Comparison of ENCODE assay signal across 9 cellular contexts in the genomic region with DNA sequence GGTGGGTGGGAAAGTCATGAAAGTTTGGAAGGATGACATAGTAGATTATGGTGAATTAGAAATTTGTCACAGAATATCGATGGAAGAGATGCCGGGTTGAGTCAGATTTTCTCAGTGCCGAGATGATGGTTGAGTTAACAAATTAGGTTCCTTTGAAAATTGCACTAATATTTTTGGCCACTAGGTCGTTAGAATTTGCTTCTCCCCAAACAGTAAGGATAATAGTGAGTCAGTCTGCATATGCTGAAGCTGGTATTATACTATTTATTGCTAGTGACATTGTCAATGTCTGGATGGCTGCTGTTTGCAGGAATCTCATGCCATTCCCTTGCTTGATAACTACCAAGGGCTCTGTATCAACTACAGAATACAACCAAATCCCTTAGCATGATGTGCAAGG. TPM values are rescaled to one million over a fixed set of nuclear protein-coding genes. Genes with fewer than 3 reads are reported as not detected.
DNase-seq lines count a peak whose midpoint lies in the region; ATAC-seq and TF ChIP-seq lines count a peak whose summit lies in the region.
"Had no signal": no experiment of that assay in that cellular context is flagged by ENCODE, and none has a peak within 500 bp of the region (broad histone marks: within the 10 kb centered on the region; RNA-seq: fewer than 3 reads in every experiment).

No MANE protein-coding gene starts in this region.

- ATAC-seq in HG02588 (IDR thresholded peaks at IDR 0.05; ENCODE audit: unreplicated experiment): no peak

- intact Hi-C loops in uterus (cut with DNase I; ENCODE audit: low total_unique reads): no loop called here

- DNase-seq in NCI-H82 (lab: John Stamatoyannopoulos, UW) (peak; percentile 11), NCI-H82 treated with DMSO at 0.1 percent for 48 hours (lab: John Stamatoyannopoulos, UW; ENCODE audit: unreplicated experiment) (no peak), Kasumi-1 (lab: John Stamatoyannopoulos, UW) (peak; percentile 46 to 80), cerebellar cortex (ENCODE audit: low spot score) (peak; percentile 17), retinal pigment epithelial cell (ENCODE audit: low read depth) (peak; percentile 1), right atrium auricular region (ENCODE audit: low spot score) (no peak), uterus (no peak)

- TF ChIP-seq POLR2A in uterus (IDR thresholded peaks at IDR 0.05): no peak

- H3K27me3 ChIP-seq in right atrium auricular region: no peaks in the 10 kb centered on the region
- peaks cover 0 to 10% of the 10 kb centered on the region in 2 donors for H3K27me3 ChIP-seq in uterus
- H3K27me3 ChIP-seq: BLaER1 treated with 17β-estradiol and CSF1 and Interleukin-3, amounts not matched to agents 10 nM and 100 nM had no signal

- TF ChIP-seq CTCF in retinal pigment epithelial cell (conservative IDR thresholded peaks at IDR 0.05; ENCODE audit: low read depth, low read length) (peak; percentile 48), right atrium auricular region (IDR thresholded peaks at IDR 0.05) (peak in 1 of 2 donors; percentile 47), uterus (IDR thresholded peaks at IDR 0.05) (peak in 1 of 4 experiments; percentile 20)

- H3K4me3 ChIP-seq in retinal pigment epithelial cell (ENCODE audit: low read length) (no peak overlapping the region), right atrium auricular region (no peak overlapping the region), uterus (no peak overlapping the region)
- H3K4me3 ChIP-seq: BLaER1 treated with 17β-estradiol and CSF1 and Interleukin-3, amounts not matched to agents 10 nM and 100 nM had no signal

- H3K36me3 ChIP-seq in right atrium auricular region: no peaks in the 10 kb centered on the region
- no peaks in the 10 kb centered on the region for H3K36me3 ChIP-seq in uterus
- H3K36me3 ChIP-seq: BLaER1 treated with 17β-estradiol and CSF1 and Interleukin-3, amounts not matched to agents 10 nM and 100 nM had no signal

- no peaks in the 10 kb centered on the region for H3K9me3 ChIP-seq in right atrium auricular region
- no peaks in the 10 kb centered on the region for H3K9me3 ChIP-seq in uterus

- no peaks in the 10 kb centered on the region for H3K4me1 ChIP-seq in right atrium auricular region
- H3K4me1 ChIP-seq in uterus: no peaks in the 10 kb centered on the region

- H3K27ac ChIP-seq in right atrium auricular region: no peak overlapping the region
- no peak overlapping the region for H3K27ac ChIP-seq in uterus
- H3K27ac ChIP-seq: BLaER1 treated with 17β-estradiol and CSF1 and Interleukin-3, amounts not matched to agents 10 nM and 100 nM had no signal

RNA-seq across cellular contexts. Expression of a gene that starts 37.7 kb away (rescaled TPM):
- total RNA-seq in right atrium auricular region (10 to 100 TPM; 15.1 to 15.3 TPM), uterus (10 to 100 TPM; 20.9 to 63.5 (median 51.7) TPM)

Comparison
In these comparisons a context has a peak if more than half of its experiments do, and no peak if none do; other contexts are left out.
1. DNase-seq: peak in NCI-H82 (single experiment), Kasumi-1 (2 of 2), cerebellar cortex (single experiment) and retinal pigment epithelial cell (single experiment); none in NCI-H82 treated with DMSO at 0.1 percent for 48 hours (single experiment), right atrium auricular region (single experiment) and uterus (0 of 2).